In the genomic region with DNA sequence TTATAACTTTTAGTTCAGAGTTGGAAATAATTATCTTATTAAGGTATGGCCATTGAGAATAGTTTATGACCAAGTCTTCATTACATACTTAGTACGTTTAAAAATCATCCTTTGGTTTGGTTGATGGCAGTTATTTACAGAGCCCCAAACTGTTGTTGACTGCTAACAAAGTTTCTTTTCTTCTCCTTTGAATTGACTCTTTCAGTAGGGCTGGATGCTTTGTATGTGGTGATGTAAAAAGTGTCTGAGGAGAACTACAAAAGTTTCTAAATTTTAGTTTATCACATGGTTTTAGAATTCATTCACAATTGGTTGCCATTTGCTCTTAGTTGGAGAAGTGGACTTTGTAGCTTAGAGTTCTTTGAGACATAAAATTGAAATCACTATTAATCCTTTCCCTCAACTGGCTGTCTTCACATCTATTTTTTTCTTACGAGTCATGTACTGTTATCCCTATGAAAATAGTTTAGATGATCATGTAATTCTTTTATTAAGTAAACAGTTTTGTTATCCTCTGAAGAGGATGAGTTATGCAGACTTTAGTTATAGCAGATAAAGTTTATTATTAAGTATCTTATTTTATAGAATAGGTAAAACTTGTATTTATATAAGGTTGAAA, we compare ENCODE assay signal across 20 cellular contexts.
"Had no signal": no experiment of that assay in that cellular context is flagged by ENCODE, and none has a peak within 500 bp of the region (broad histone marks: within the 10 kb centered on the region; RNA-seq: fewer than 3 reads in every experiment).

No MANE protein-coding gene starts in this region.

- H3K36me3 ChIP-seq: brain microvascular endothelial cell, colonic mucosa, lower lobe of right lung, right lobe of liver, stomach, thoracic aorta had no signal

- H3K27me3 ChIP-seq: brain microvascular endothelial cell, colonic mucosa, hepatocyte, right lobe of liver, stomach had no signal

- H3K4me2 ChIP-seq: hepatocyte had no signal

- H3K4me3 Mint-ChIP-seq: activated CD4-positive, alpha-beta T cell treated with anti-CD3 and anti-CD28 coated beads, Interleukin-2, amount 10 ng/mL, durations not matched to agents 7 days and 5 days; activated CD8-positive, alpha-beta T cell treated with anti-CD3 and anti-CD28 coated beads, Interleukin-2, amount 10 ng/mL, durations not matched to agents 7 days and 5 days; activated naive CD4-positive, alpha-beta T cell treated with anti-CD3 and anti-CD28 coated beads, Interleukin-2, amount 10 ng/mL, durations not matched to agents 7 days and 5 days; activated naive CD8-positive, alpha-beta T cell treated with anti-CD3 and anti-CD28 coated beads, Interleukin-2, amount 50 U/mL, for 24 hours; activated T-cell treated with anti-CD3 and anti-CD28 coated beads, Interleukin-2, amount 50 U/mL, for 4 hours; central memory CD8-positive, alpha-beta T cell; mesothelial cell of epicardium; stimulated activated effector memory CD8-positive, alpha-beta T cell treated with anti-CD3 and anti-CD28 coated beads, Interleukin-12 subunit alpha, Interleukin-12 subunit beta, amount 100 ng/mL, for 72 hours had no signal

- ATAC-seq: activated CD4-positive, CD25-positive, alpha-beta regulatory T cell treated with anti-CD3 and anti-CD28 coated beads, Interleukin-2, amount 50 U/mL, for 24 hours; activated CD8-positive, alpha-beta T cell treated with anti-CD3 and anti-CD28 coated beads, Interleukin-2, amount 10 ng/mL, durations not matched to agents 7 days and 5 days; activated naive CD8-positive, alpha-beta T cell treated with anti-CD3 and anti-CD28 coated beads, Interleukin-2, amount 50 U/mL, for 24 hours; activated T-cell treated with anti-CD3 and anti-CD28 coated beads, Interleukin-2, amount 50 U/mL, for 4 hours; lower lobe of right lung; psoas muscle; right lobe of liver; stimulated activated effector memory CD8-positive, alpha-beta T cell treated with anti-CD3 and anti-CD28 coated beads, Interleukin-12 subunit alpha, Interleukin-12 subunit beta, amount 100 ng/mL, for 72 hours had no signal

- H3K36me3 Mint-ChIP-seq: activated naive CD4-positive, alpha-beta T cell treated with anti-CD3 and anti-CD28 coated beads, Interleukin-2, amount 10 ng/mL, durations not matched to agents 7 days and 5 days; mesothelial cell of epicardium; stimulated activated effector memory CD8-positive, alpha-beta T cell treated with anti-CD3 and anti-CD28 coated beads, Interleukin-12 subunit alpha, Interleukin-12 subunit beta, amount 100 ng/mL, for 72 hours had no signal

- H3K4me3 ChIP-seq: colonic mucosa, hepatocyte, lower lobe of right lung, psoas muscle, right lobe of liver, stomach, thoracic aorta had no signal

- H3K9me3 ChIP-seq: colonic mucosa, lower lobe of right lung, psoas muscle, right lobe of liver, stomach, thoracic aorta had no signal

- H3K9me3 Mint-ChIP-seq: activated CD4-positive, alpha-beta T cell treated with anti-CD3 and anti-CD28 coated beads, Interleukin-2, amount 10 ng/mL, durations not matched to agents 7 days and 5 days; activated naive CD4-positive, alpha-beta T cell treated with anti-CD3 and anti-CD28 coated beads, Interleukin-2, amount 10 ng/mL, durations not matched to agents 7 days and 5 days; activated naive CD8-positive, alpha-beta T cell treated with anti-CD3 and anti-CD28 coated beads, Interleukin-2, amount 50 U/mL, for 24 hours; activated T-cell treated with anti-CD3 and anti-CD28 coated beads, Interleukin-2, amount 50 U/mL, for 4 hours; mesothelial cell of epicardium; stimulated activated effector memory CD8-positive, alpha-beta T cell treated with anti-CD3 and anti-CD28 coated beads, Interleukin-12 subunit alpha, Interleukin-12 subunit beta, amount 100 ng/mL, for 72 hours had no signal

- H2AFZ ChIP-seq: hepatocyte had no signal

- H3K27ac Mint-ChIP-seq: activated CD4-positive, alpha-beta T cell treated with anti-CD3 and anti-CD28 coated beads, Interleukin-2, amount 10 ng/mL, durations not matched to agents 7 days and 5 days; activated CD8-positive, alpha-beta T cell treated with anti-CD3 and anti-CD28 coated beads, Interleukin-2, amount 10 ng/mL, durations not matched to agents 7 days and 5 days; activated naive CD4-positive, alpha-beta T cell treated with anti-CD3 and anti-CD28 coated beads, Interleukin-2, amount 10 ng/mL, durations not matched to agents 7 days and 5 days; activated naive CD8-positive, alpha-beta T cell treated with anti-CD3 and anti-CD28 coated beads, Interleukin-2, amount 50 U/mL, for 24 hours; mesothelial cell of epicardium; stimulated activated effector memory CD8-positive, alpha-beta T cell treated with anti-CD3 and anti-CD28 coated beads, Interleukin-12 subunit alpha, Interleukin-12 subunit beta, amount 100 ng/mL, for 72 hours had no signal

- H3K4me1 ChIP-seq: colonic mucosa, lower lobe of right lung, psoas muscle, right lobe of liver, stomach had no signal

- DNase-seq: activated CD4-positive, alpha-beta T cell treated with anti-CD3 and anti-CD28 coated beads, Interleukin-2, amount 10 ng/mL, durations not matched to agents 7 days and 5 days; activated CD8-positive, alpha-beta T cell treated with anti-CD3 and anti-CD28 coated beads, Interleukin-2, amount 10 ng/mL, durations not matched to agents 7 days and 5 days; activated effector memory CD4-positive, alpha-beta T cell treated with Interleukin-2 at 50 U/mL for 16 hours; activated naive CD4-positive, alpha-beta T cell treated with anti-CD3 and anti-CD28 coated beads, Interleukin-2, amount 10 ng/mL, durations not matched to agents 7 days and 5 days; activated naive CD8-positive, alpha-beta T cell treated with anti-CD3 and anti-CD28 coated beads, Interleukin-2, amount 50 U/mL, for 24 hours; activated T-cell treated with anti-CD3 and anti-CD28 coated beads, Interleukin-2, amount 50 U/mL, for 4 hours; aorta; brain microvascular endothelial cell; colonic mucosa; lower lobe of right lung; psoas muscle; right lobe of liver; stimulated activated CD4-positive, alpha-beta T cell treated with anti-CD3 and anti-CD28 coated beads, Interleukin-4, amount 100 ng/mL, for 24 hours; stomach had no signal

- H3K27ac ChIP-seq: brain microvascular endothelial cell, colonic mucosa, hepatocyte, lower lobe of right lung, psoas muscle, right lobe of liver, stomach, thoracic aorta had no signal

- H3K4me1 Mint-ChIP-seq: activated CD4-positive, alpha-beta T cell treated with anti-CD3 and anti-CD28 coated beads, Interleukin-2, amount 10 ng/mL, durations not matched to agents 7 days and 5 days; activated naive CD4-positive, alpha-beta T cell treated with anti-CD3 and anti-CD28 coated beads, Interleukin-2, amount 10 ng/mL, durations not matched to agents 7 days and 5 days; activated naive CD8-positive, alpha-beta T cell treated with anti-CD3 and anti-CD28 coated beads, Interleukin-2, amount 50 U/mL, for 24 hours; central memory CD8-positive, alpha-beta T cell; stimulated activated effector memory CD8-positive, alpha-beta T cell treated with anti-CD3 and anti-CD28 coated beads, Interleukin-12 subunit alpha, Interleukin-12 subunit beta, amount 100 ng/mL, for 72 hours had no signal
